Comparison of ENCODE assay signal across 7 cellular contexts in the genomic region with DNA sequence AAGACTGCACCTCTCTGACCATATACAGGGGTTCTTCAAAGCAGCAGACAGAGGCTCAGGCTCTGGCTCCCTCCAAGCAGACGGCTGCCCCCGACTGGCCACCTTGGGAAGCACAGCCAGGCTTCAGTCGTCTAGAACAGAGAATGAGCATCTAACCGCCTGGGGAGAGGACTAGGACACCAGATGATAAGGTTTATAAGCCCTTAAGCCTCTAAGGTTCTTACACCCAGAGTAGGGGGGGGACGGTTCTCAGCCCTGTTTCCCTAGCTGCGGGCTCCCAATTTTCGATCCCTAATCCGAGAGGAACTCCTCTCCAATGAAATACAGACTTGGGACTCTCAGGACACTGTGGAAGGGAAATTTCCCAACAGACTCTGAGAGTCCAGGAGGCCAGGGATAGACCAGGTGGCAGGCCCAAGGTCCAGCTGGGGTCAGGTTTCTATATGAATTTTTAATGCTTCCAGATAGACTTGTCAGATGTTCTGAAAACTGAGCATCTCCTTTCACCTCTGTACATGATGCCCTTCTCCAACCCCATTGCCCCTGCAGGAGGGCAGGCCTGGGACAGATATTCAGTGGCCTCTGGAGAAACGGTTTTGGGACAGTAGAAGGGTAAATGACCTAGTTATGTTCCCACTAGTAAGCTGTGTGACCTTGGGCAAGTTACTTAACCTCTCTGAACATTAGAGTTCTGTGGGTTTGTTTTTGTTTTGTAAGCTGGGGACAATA. TPM values are rescaled to one million over a fixed set of nuclear protein-coding genes. Genes with fewer than 3 reads are reported as not detected.
DNase-seq lines count a peak whose midpoint lies in the region; ATAC-seq and TF ChIP-seq lines count a peak whose summit lies in the region.

No MANE protein-coding gene starts in this region.

- no peaks in the 10 kb centered on the region for H3K79me2 ChIP-seq in osteoblast (ENCODE audit: insufficient read depth, low read length)

- ATAC-seq in HG03175 (IDR thresholded peaks at IDR 0.05; ENCODE audit: unreplicated experiment) (peak; percentile 31), aorta (ENCODE audit: low FRiP score) (peak; percentile 68)

- H2AFZ ChIP-seq in osteoblast (ENCODE audit: low read length), result no peak overlapping the region

- H4K20me1 ChIP-seq in osteoblast (ENCODE audit: insufficient read depth, low read length), result no peaks in the 10 kb centered on the region

- H3K4me1 ChIP-seq in esophagus squamous epithelium, result peaks cover 30 to 53% (median 36%) of the 10 kb centered on the region in 3 donors
- H3K4me1 ChIP-seq in osteoblast (ENCODE audit: insufficient read depth, low read length), result peaks cover 15% of the 10 kb centered on the region
- no peaks in the 10 kb centered on the region for H3K4me1 ChIP-seq in aorta (ENCODE audit: control insufficient read depth in 1 of 2, insufficient read depth in 2 of 2, low read length in 2 of 2)

- TF ChIP-seq CTCF in GM12873 (IDR thresholded peaks at IDR 0.05; ENCODE audit: insufficient read depth, low read depth, low read length, missing control alignments) (peak; percentile 87), esophagus squamous epithelium (IDR thresholded peaks at IDR 0.05) (peak; percentile 28 to 76 (median 64)), osteoblast (IDR thresholded peaks at IDR 0.05; ENCODE audit: extremely low read depth, low read depth, low read length) (peak; percentile 73)

- H3K4me3 ChIP-seq in esophagus squamous epithelium (no peak overlapping the region), osteoblast (ENCODE audit: insufficient read depth, low read length) (no peak overlapping the region), aorta (ENCODE audit: low read length in 2 of 2) (no peak overlapping the region)

- H3K36me3 ChIP-seq in esophagus squamous epithelium (peaks cover 0 to 19% (median 0%) of the 10 kb centered on the region in 3 donors), osteoblast (ENCODE audit: insufficient read depth, low read length) (no peaks in the 10 kb centered on the region), aorta (ENCODE audit: control insufficient read depth in 1 of 2, insufficient read depth in 2 of 2, low read length in 1 of 2) (no peaks in the 10 kb centered on the region)

- intact Hi-C loops in esophagus squamous epithelium (cut with DNase I), result loop anchor here (5.0 kb wide), 1 partner anchor 167 kb away; a partner anchor contains a TSS
- intact Hi-C loops in aorta (cut with DNase I), result loop anchor here in 1 of 2 donors (2.0 to 5.0 kb wide), 2 partner anchors 22 to 133 kb away; no protein-coding TSS in a partner anchor

- H3K9me3 ChIP-seq in esophagus squamous epithelium, result no peaks in the 10 kb centered on the region
- H3K9me3 ChIP-seq in osteoblast (ENCODE audit: low read depth, low read length), result no peaks in the 10 kb centered on the region
- H3K9me3 ChIP-seq in aorta (ENCODE audit: control insufficient read depth, low read length), result no peaks in the 10 kb centered on the region

- WGBS in esophagus squamous epithelium, 2 donors, result 10 to 71% methylated on average over 4 of the region's 9 CpGs
- 40 to 43% methylated on average over 9 of the region's 9 CpGs for WGBS in aorta, 2 donors

- DNase-seq in NOMO-1 treated with DMSO at 0.1 percent for 48 hours (lab: John Stamatoyannopoulos, UW; ENCODE audit: unreplicated experiment) (peak; percentile 67), esophagus squamous epithelium (lab: John Stamatoyannopoulos, UW) (no peak), osteoblast (ENCODE audit: insufficient read length, low spot score, missing footprints) (peak; percentile 98), aorta (peak; percentile 78 to 91)
- peak; percentile 52 for DNase-seq in activated CD8-positive, alpha-beta memory T cell treated with anti-CD3 and anti-CD28 coated beads, Interleukin-2, amount 50 U/mL, for 24 hours (ENCODE audit: extremely low read depth)

- no peak for TF ChIP-seq POLR2A in esophagus squamous epithelium (IDR thresholded peaks at IDR 0.05)

- no peak overlapping the region for H3K4me2 ChIP-seq in osteoblast (ENCODE audit: insufficient read depth, low read length)

- peaks cover 5 to 63% (median 10%) of the 10 kb centered on the region in 4 donors for H3K27me3 ChIP-seq in esophagus squamous epithelium
- H3K27me3 ChIP-seq in osteoblast (ENCODE audit: insufficient read depth, low read length), result peaks cover 44% of the 10 kb centered on the region
- H3K27me3 ChIP-seq in aorta (ENCODE audit: control insufficient read depth in 1 of 2, insufficient read depth in 2 of 2, low read length in 1 of 2), result no peaks in the 10 kb centered on the region

- H3K27ac ChIP-seq in esophagus squamous epithelium, result no peak overlapping the region
- no peak overlapping the region for H3K27ac ChIP-seq in osteoblast (ENCODE audit: low read depth, low read length)
- H3K27ac ChIP-seq in aorta (ENCODE audit: low read depth in 1 of 2, low read length in 2 of 2), result no peak overlapping the region

RNA-seq across cellular contexts. Expression of a gene that starts 20.2 kb away (rescaled TPM):
- total RNA-seq in esophagus squamous epithelium (1 to 10 TPM in 2 of 4 donors, under 1 TPM in 2; 0.66 to 1.1 (median 0.90) TPM), osteoblast (0.29 and 0.36 TPM in 2 replicates), aorta (1 to 10 TPM; 1.1 to 4.3 TPM)
- under 1 TPM in 1 of 2 donors, not detected in 1; 0.20 TPM for polyA plus RNA-seq in aorta

RNA-seq across cellular contexts. Expression of a gene that starts 34.9 kb away (rescaled TPM):
- total RNA-seq in esophagus squamous epithelium, result 10 to 100 TPM in 1 of 4 donors, 1 to 10 TPM in 3; 1.8 to 11.4 (median 4.1) TPM
- 18.5 and 28.0 TPM in 2 replicates for total RNA-seq in osteoblast
- 10 to 100 TPM in 1 of 2 donors, 1 to 10 TPM in 1; 7.6 to 15.8 TPM for total RNA-seq in aorta
- polyA plus RNA-seq in aorta, result 10 to 100 TPM in 1 of 2 donors, 1 to 10 TPM in 1; 8.6 to 19.6 TPM

RNA-seq across cellular contexts. Expression of a gene that starts 50.0 kb away (rescaled TPM):
- total RNA-seq in esophagus squamous epithelium, result 10 to 100 TPM; 33.0 to 47.3 (median 38.7) TPM
- total RNA-seq in osteoblast, result 22.1 and 25.7 TPM in 2 replicates
- 10 to 100 TPM; 30.8 to 40.0 TPM for total RNA-seq in aorta
- 10 to 100 TPM; 34.7 to 71.1 TPM for polyA plus RNA-seq in aorta

RNA-seq across cellular contexts. Expression of a gene that starts 53.7 kb away (rescaled TPM):
- total RNA-seq in esophagus squamous epithelium (10 to 100 TPM; 54.1 to 90.9 (median 75.6) TPM), osteoblast (51.4 and 61.0 TPM in 2 replicates), aorta (10 to 100 TPM; 59.7 to 97.8 TPM)
- 10 to 100 TPM; 28.0 to 30.4 TPM for polyA plus RNA-seq in aorta

RNA-seq across cellular contexts. Expression of a gene that starts 56.8 kb away (rescaled TPM):
- total RNA-seq in esophagus squamous epithelium, result not detected
- total RNA-seq in osteoblast, result not detected in 2 replicates
- not detected for total RNA-seq in aorta
- not detected for polyA plus RNA-seq in aorta
